Comparison of ENCODE assay signal across 8 cellular contexts in the genomic region with DNA sequence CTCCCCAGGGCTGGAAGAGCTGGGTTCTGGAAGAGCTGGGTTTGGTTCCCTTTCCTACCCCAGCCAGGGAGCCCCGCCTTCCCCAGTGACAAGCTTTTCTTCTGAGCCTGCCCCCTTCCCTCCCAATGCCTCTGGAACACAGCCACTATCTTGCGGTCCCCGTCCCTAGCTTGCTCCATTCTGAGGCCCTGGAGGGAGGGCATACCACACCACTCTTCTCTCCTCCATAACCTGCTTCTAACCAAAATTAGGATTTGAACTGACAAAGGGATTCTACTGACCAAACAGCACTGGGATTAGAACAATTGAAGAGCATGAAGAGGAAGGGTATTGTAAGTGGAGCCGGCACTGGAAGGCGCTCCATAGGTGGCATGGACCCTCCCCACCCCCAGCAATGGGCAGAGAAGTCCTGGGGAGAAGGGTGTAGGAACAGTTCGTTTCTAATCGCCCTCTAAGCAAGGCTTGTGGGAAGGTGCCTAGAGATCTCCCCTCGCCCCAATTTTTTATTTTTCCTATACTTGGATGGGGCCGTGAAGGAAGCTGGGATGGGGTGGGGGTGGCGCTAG. TPM values are rescaled to one million over a fixed set of nuclear protein-coding genes. Genes with fewer than 3 reads are reported as not detected.
A peak's percentile ranks its signal among the peaks of the same experiment; 100 is the strongest.
DNase-seq lines count a peak whose midpoint lies in the region; ATAC-seq lines count a peak whose summit lies in the region.

No MANE protein-coding gene starts in this region.

- ATAC-seq in left ventricle myocardium superior (peak; percentile 63), HG03460 (IDR thresholded peaks at IDR 0.05; ENCODE audit: unreplicated experiment) (no peak), GM18909 (IDR thresholded peaks at IDR 0.05; ENCODE audit: poor library complexity, unreplicated experiment) (no peak)

- no peaks in the 10 kb centered on the region for H3K27me3 ChIP-seq in adipocyte (replicated peaks; ENCODE audit: control insufficient read depth, insufficient read depth, low read length)

- no peaks in the 10 kb centered on the region for H3K9me3 ChIP-seq in adipocyte (ENCODE audit: control insufficient read depth, low read length)

- peak overlapping the region; percentile 92 for H3K4me3 ChIP-seq in adipocyte (ENCODE audit: low read length)

- H3K36me3 ChIP-seq in adipocyte (ENCODE audit: control insufficient read depth, insufficient read depth, low read length, severe bottlenecking): peaks cover 15% of the 10 kb centered on the region

- peaks cover 28% of the 10 kb centered on the region for H3K4me1 ChIP-seq in adipocyte (ENCODE audit: control insufficient read depth, insufficient read depth, low read length)

- intact Hi-C loops in left ventricle myocardium superior (cut with micrococcal nuclease) (no loop called here), posterior cingulate gyrus (cut with DNase I) (loop anchor here (10.0 kb wide), 1 partner anchor 523 kb away; a partner anchor contains a TSS)

- H3K9ac ChIP-seq in adipocyte (ENCODE audit: low read length): peak overlapping the region; percentile 92

- DNase-seq in NCI-H146 (lab: John Stamatoyannopoulos, UW) (peak; percentile 9), NCI-H146 treated with DMSO at 0.1 percent for 48 hours (lab: John Stamatoyannopoulos, UW; ENCODE audit: unreplicated experiment) (no peak), MV-4-11 (lab: John Stamatoyannopoulos, UW) (peak; percentile 54), adipocyte (ENCODE audit: low read depth) (peak; percentile 91), left ventricle myocardium superior (peak; percentile 66), posterior cingulate gyrus (peak; percentile 44 to 95 (median 70))

RNA-seq across cellular contexts. Expression of a gene that starts 0.7 kb away (rescaled TPM):
- 9.8 TPM for total RNA-seq in left ventricle myocardium superior

RNA-seq across cellular contexts. Expression of a gene that starts 51.8 kb away (rescaled TPM):
- total RNA-seq in left ventricle myocardium superior: 0.59 TPM
